ENCODE assay signal across 20 cellular contexts in genomic region chr18:25279961-25280360, GRCh38.
"Had no signal": no experiment of that assay in that cellular context is flagged by ENCODE, and none has a peak within 500 bp of the region (broad histone marks: within the 10 kb centered on the region; RNA-seq: fewer than 3 reads in every experiment).

No MANE protein-coding gene starts in this region.

- H3K27ac ChIP-seq: body of pancreas, coronary artery, heart right ventricle, thoracic aorta, upper lobe of left lung had no signal

- DNase-seq: activated CD4-positive, alpha-beta T cell treated with anti-CD3 and anti-CD28 coated beads for 1 hour; activated gamma-delta T cell treated with Interleukin-2 at 50 U/mL for 16 hours; activated T-cell treated with anti-CD3 and anti-CD28 coated beads, Interleukin-2, amount 50 U/mL, for 1 hour; anterior cingulate cortex; body of pancreas; endodermal cell; heart right ventricle; left colon; nucleus accumbens; stimulated activated CD4-positive, alpha-beta T cell treated with anti-CD3 and anti-CD28 coated beads, Interleukin-2, amount 100 ng/mL, for 48 hours; stimulated activated CD8-positive, alpha-beta memory T cell treated with anti-CD3 and anti-CD28 coated beads, Interleukin-4, amount 100 ng/mL, for 48 hours; stimulated activated naive CD4-positive, alpha-beta T cell; T-cell; upper lobe of left lung had no signal

- H3K4me1 ChIP-seq: body of pancreas had no signal

- H3K9me3 Mint-ChIP-seq: activated naive CD4-positive, alpha-beta T cell treated with anti-CD3 and anti-CD28 coated beads, Interleukin-2, amount 50 U/mL, for 24 hours; endodermal cell; memory B cell; nephron; T-cell had no signal

- H3K36me3 ChIP-seq: heart right ventricle, thoracic aorta, upper lobe of left lung had no signal

- H3K27ac Mint-ChIP-seq: activated naive CD4-positive, alpha-beta T cell treated with anti-CD3 and anti-CD28 coated beads, Interleukin-2, amount 50 U/mL, for 24 hours; endodermal cell; memory B cell; T-cell had no signal

- H3K9me3 ChIP-seq: body of pancreas, heart right ventricle, thoracic aorta, upper lobe of left lung had no signal

- H3K4me3 ChIP-seq: body of pancreas, coronary artery, heart right ventricle, thoracic aorta, upper lobe of left lung had no signal

- H3K27me3 ChIP-seq: body of pancreas, heart right ventricle, upper lobe of left lung had no signal

- H3K36me3 Mint-ChIP-seq: activated naive CD4-positive, alpha-beta T cell treated with anti-CD3 and anti-CD28 coated beads, Interleukin-2, amount 50 U/mL, for 24 hours; memory B cell; T-cell had no signal

- ATAC-seq: body of pancreas, heart right ventricle, left colon, sciatic nerve, T-cell had no signal

- H3K4me1 Mint-ChIP-seq: activated naive CD4-positive, alpha-beta T cell treated with anti-CD3 and anti-CD28 coated beads, Interleukin-2, amount 50 U/mL, for 24 hours; memory B cell; T-cell had no signal

- H3K4me3 Mint-ChIP-seq: activated naive CD4-positive, alpha-beta T cell treated with anti-CD3 and anti-CD28 coated beads, Interleukin-2, amount 50 U/mL, for 24 hours; endodermal cell; memory B cell; nephron; T-cell had no signal
